Comparison of ENCODE assay signal across 29 cellular contexts in the genomic region with DNA sequence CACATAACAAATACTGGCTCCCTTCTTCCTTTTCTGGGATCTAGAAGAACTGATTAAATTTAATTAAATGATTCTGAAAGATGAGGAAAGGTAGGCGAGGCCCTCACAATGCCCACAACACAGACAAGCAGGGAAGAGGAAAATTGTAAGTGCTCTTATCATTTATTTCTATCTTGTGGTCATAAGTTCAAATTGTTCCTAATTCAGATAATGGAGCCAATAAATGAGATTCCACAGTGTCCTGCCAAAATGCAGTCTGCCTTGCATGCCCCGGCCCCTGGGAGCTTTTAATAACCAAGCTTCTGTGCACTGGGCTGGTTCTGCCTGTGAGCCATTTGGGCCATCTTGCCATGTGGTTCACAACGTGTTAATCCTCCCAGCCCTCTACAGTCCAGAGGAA.
"Had no signal": no experiment of that assay in that cellular context is flagged by ENCODE, and none has a peak within 500 bp of the region (broad histone marks: within the 10 kb centered on the region; RNA-seq: fewer than 3 reads in every experiment).

No MANE protein-coding gene starts in this region.

- H3K27ac ChIP-seq: ascending aorta, cardiac muscle cell, SJSA1 had no signal

- H3K9me3 ChIP-seq: ascending aorta, SJSA1 had no signal

- H3K4me3 ChIP-seq: ascending aorta, cardiac muscle cell, SJSA1 had no signal

- H3K4me3 Mint-ChIP-seq: activated CD4-positive, alpha-beta memory T cell treated with anti-CD3 and anti-CD28 coated beads, Interleukin-2, amount 10 ng/mL, durations not matched to agents 7 days and 5 days; activated CD8-positive, alpha-beta memory T cell treated with anti-CD3 and anti-CD28 coated beads, Interleukin-2, amount 10 ng/mL, durations not matched to agents 7 days and 5 days; activated naive CD4-positive, alpha-beta T cell treated with anti-CD3 and anti-CD28 coated beads, Interleukin-2, amount 50 U/mL, for 24 hours; activated naive CD8-positive, alpha-beta T cell treated with anti-CD3 and anti-CD28 coated beads, Interleukin-2, amount 10 ng/mL, durations not matched to agents 7 days and 5 days; T-helper 2 cell treated with Interferon-gamma antibody and Interleukin-4, amounts not matched to agents 5 μg/mL and 100 μg/mL, for 36 hours; WTC11 had no signal

- H3K4me1 Mint-ChIP-seq: activated CD4-positive, alpha-beta memory T cell treated with anti-CD3 and anti-CD28 coated beads, Interleukin-2, amount 10 ng/mL, durations not matched to agents 7 days and 5 days; activated CD8-positive, alpha-beta memory T cell treated with anti-CD3 and anti-CD28 coated beads, Interleukin-2, amount 10 ng/mL, durations not matched to agents 7 days and 5 days; activated naive CD4-positive, alpha-beta T cell treated with anti-CD3 and anti-CD28 coated beads, Interleukin-2, amount 50 U/mL, for 24 hours; activated naive CD8-positive, alpha-beta T cell treated with anti-CD3 and anti-CD28 coated beads, Interleukin-2, amount 10 ng/mL, durations not matched to agents 7 days and 5 days; WTC11 had no signal

- H3K9me3 Mint-ChIP-seq: activated naive CD8-positive, alpha-beta T cell treated with anti-CD3 and anti-CD28 coated beads, Interleukin-2, amount 10 ng/mL, durations not matched to agents 7 days and 5 days had no signal

- ATAC-seq: activated CD4-positive, CD25-positive, alpha-beta regulatory T cell treated with anti-CD3 and anti-CD28 coated beads, Interleukin-2, amount 50 U/mL, for 24 hours; activated CD8-positive, alpha-beta memory T cell treated with anti-CD3 and anti-CD28 coated beads, Interleukin-2, amount 10 ng/mL, durations not matched to agents 7 days and 5 days; Panc1; WTC11 had no signal

- H3K27me3 ChIP-seq: ascending aorta, cardiac muscle cell, SJSA1 had no signal

- H3K36me3 ChIP-seq: ascending aorta, cardiac muscle cell, SJSA1 had no signal

- DNase-seq: activated CD4-positive, alpha-beta memory T cell treated with anti-CD3 and anti-CD28 coated beads, Interleukin-2, amount 10 ng/mL, durations not matched to agents 7 days and 5 days; activated CD4-positive, alpha-beta T cell treated with anti-CD3 and anti-CD28 coated beads for 4 hours; activated CD8-positive, alpha-beta memory T cell treated with anti-CD3 and anti-CD28 coated beads for 24 hours; activated CD8-positive, alpha-beta memory T cell treated with anti-CD3 and anti-CD28 coated beads, Interleukin-2, amount 10 ng/mL, durations not matched to agents 7 days and 5 days; activated CD8-positive, alpha-beta memory T cell treated with anti-CD3 and anti-CD28 coated beads, Interleukin-2, amount 50 U/mL, for 48 hours; activated effector memory CD4-positive, alpha-beta T cell treated with Interleukin-2 at 50 U/mL for 16 hours; activated naive CD4-positive, alpha-beta T cell; activated naive CD8-positive, alpha-beta T cell treated with anti-CD3 and anti-CD28 coated beads, Interleukin-2, amount 10 ng/mL, durations not matched to agents 7 days and 5 days; activated T-cell treated with anti-CD3 and anti-CD28 coated beads, Interleukin-2, amount 50 U/mL, for 48 hours; amygdala; Kasumi-1; KG1; NCI-H1092 treated with DMSO at 0.1 percent for 48 hours; NCI-H1417; NCI-H146; NCI-H187 treated with DMSO at 0.1 percent for 48 hours; NCI-H2081; NCI-H345; NCI-H526 treated with DMSO at 0.1 percent for 48 hours; NCI-H774; SHP77 treated with DMSO at 0.1 percent for 48 hours had no signal

- H3K36me3 Mint-ChIP-seq: activated CD8-positive, alpha-beta memory T cell treated with anti-CD3 and anti-CD28 coated beads, Interleukin-2, amount 10 ng/mL, durations not matched to agents 7 days and 5 days; activated naive CD8-positive, alpha-beta T cell treated with anti-CD3 and anti-CD28 coated beads, Interleukin-2, amount 10 ng/mL, durations not matched to agents 7 days and 5 days had no signal

- H3K4me1 ChIP-seq: ascending aorta, SJSA1 had no signal

- H3K27ac Mint-ChIP-seq: activated CD4-positive, alpha-beta memory T cell treated with anti-CD3 and anti-CD28 coated beads, Interleukin-2, amount 10 ng/mL, durations not matched to agents 7 days and 5 days; activated CD8-positive, alpha-beta memory T cell treated with anti-CD3 and anti-CD28 coated beads, Interleukin-2, amount 10 ng/mL, durations not matched to agents 7 days and 5 days; activated naive CD4-positive, alpha-beta T cell treated with anti-CD3 and anti-CD28 coated beads, Interleukin-2, amount 50 U/mL, for 24 hours; activated naive CD8-positive, alpha-beta T cell treated with anti-CD3 and anti-CD28 coated beads, Interleukin-2, amount 10 ng/mL, durations not matched to agents 7 days and 5 days; T-helper 2 cell treated with Interferon-gamma antibody and Interleukin-4, amounts not matched to agents 5 μg/mL and 100 μg/mL, for 36 hours; WTC11 had no signal

- H3K27me3 Mint-ChIP-seq: activated CD8-positive, alpha-beta memory T cell treated with anti-CD3 and anti-CD28 coated beads, Interleukin-2, amount 10 ng/mL, durations not matched to agents 7 days and 5 days had no signal
